Comparison of ENCODE assay signal across 12 cellular contexts in genomic region chr10:68336952-68337351, GRCh38. TPM values are rescaled to one million over a fixed set of nuclear protein-coding genes. Genes with fewer than 3 reads are reported as not detected.
A peak's percentile ranks its signal among the peaks of the same experiment; 100 is the strongest.
DNase-seq lines count a peak whose midpoint lies in the region; ATAC-seq, FAIRE-seq and TF ChIP-seq lines count a peak whose summit lies in the region.
"Had no signal": no experiment of that assay in that cellular context is flagged by ENCODE, and none has a peak within 500 bp of the region (broad histone marks: within the 10 kb centered on the region; RNA-seq: fewer than 3 reads in every experiment).

No MANE protein-coding gene starts in this region.

- H3K4me1 Mint-ChIP-seq in MCF 10A (ENCODE audit: insufficient read depth, unreplicated experiment): peaks cover 40% of the 10 kb centered on the region
- peaks cover 55% of the 10 kb centered on the region for H3K4me1 Mint-ChIP-seq in activated T-helper 1 cell treated with anti-CD3 and anti-CD28 coated beads, Interleukin-12 subunit alpha, Interleukin-12 subunit beta, Interleukin-2, Interleukin-4 antibody, amounts not matched to agents 30 ng/mL and 10 ng/mL and 1 ng/mL, durations not matched to agents 14 hours and 24 hours and 36 hours (ENCODE audit: low read depth)

- H3K9me3 ChIP-seq in breast epithelium: no peaks in the 10 kb centered on the region
- H3K9me3 ChIP-seq in kidney (ENCODE audit: control insufficient read depth in 1 of 2, low read length in 2 of 2): no peaks in the 10 kb centered on the region
- H3K9me3 ChIP-seq in small intestine (ENCODE audit: control insufficient read depth, low read depth): no peaks in the 10 kb centered on the region

- H3K4me1 ChIP-seq in breast epithelium (no peaks in the 10 kb centered on the region), kidney (ENCODE audit: control insufficient read depth in 1 of 2, insufficient read depth in 1 of 2, low read depth in 1 of 2, low read length in 2 of 2) (peaks cover 8 to 13% of the 10 kb centered on the region in 2 donors), small intestine (ENCODE audit: control insufficient read depth in 2 of 2, insufficient read depth in 1 of 2, low read depth in 1 of 2, low read length in 1 of 2) (peaks cover 5 to 12% of the 10 kb centered on the region in 2 donors)

- POLR2A ChIA-PET in MCF 10A (lab: Yijun Ruan, JAX): interaction anchor here (0.9 kb wide), 1 partner anchor 16 kb away, joined by 4 read pairs; no protein-coding TSS in a partner anchor

- peak overlapping the region; percentile 99 for H3K27ac Mint-ChIP-seq in MCF 10A (ENCODE audit: low read depth, unreplicated experiment)
- H3K27ac Mint-ChIP-seq in activated T-helper 1 cell treated with anti-CD3 and anti-CD28 coated beads, Interleukin-12 subunit alpha, Interleukin-12 subunit beta, Interleukin-2, Interleukin-4 antibody, amounts not matched to agents 30 ng/mL and 10 ng/mL and 1 ng/mL, durations not matched to agents 14 hours and 24 hours and 36 hours: no peak overlapping the region

- DNase-seq in MCF 10A (ENCODE audit: unreplicated experiment) (no peak), breast epithelium (ENCODE audit: low spot score in 2 of 2) (no peak), kidney (no peak), superior temporal gyrus (ENCODE audit: extremely low spot score) (peak; percentile 13), small intestine (no peak)
- no peak for DNase-seq in activated T-helper 1 cell treated with anti-CD3 and anti-CD28 coated beads, Interleukin-12 subunit alpha, Interleukin-12 subunit beta, Interleukin-2, Interleukin-4 antibody, amounts not matched to agents 30 ng/mL and 10 ng/mL and 1 ng/mL, durations not matched to agents 14 hours and 24 hours and 36 hours (ENCODE audit: low spot score)
- DNase-seq: activated CD4-positive, alpha-beta T cell treated with anti-CD3 and anti-CD28 coated beads for 1 hour; AML-193; foreskin melanocyte; NCI-H2171 had no signal

- WGBS in small intestine, 3 donors: 29 to 55% (median 33%) methylated on average over 7 of the region's 7 CpGs

- intact Hi-C loops in MCF 10A (cut with micrococcal nuclease) (no loop called here), breast epithelium (cut with DNase I; ENCODE audit: low total_unique reads) (no loop called here), kidney (cut with DNase I) (no loop called here)
- intact Hi-C loops in activated T-helper 1 cell treated with anti-CD3 and anti-CD28 coated beads, Interleukin-12 subunit alpha, Interleukin-12 subunit beta, Interleukin-2, Interleukin-4 antibody, amounts not matched to agents 30 ng/mL and 10 ng/mL and 1 ng/mL, durations not matched to agents 14 hours and 24 hours and 36 hours (cut with micrococcal nuclease): no loop called here

- TF ChIP-seq CTCF in MCF 10A (IDR thresholded peaks at IDR 0.05; ENCODE audit: unreplicated experiment) (no peak), breast epithelium (IDR thresholded peaks at IDR 0.05) (no peak), kidney (IDR thresholded peaks at IDR 0.05; ENCODE audit: borderline replicate concordance, extremely low read depth, insufficient read depth) (no peak)

- no peaks in the 10 kb centered on the region for H3K9me3 Mint-ChIP-seq in MCF 10A (ENCODE audit: unreplicated experiment)
- H3K9me3 Mint-ChIP-seq in activated T-helper 1 cell treated with anti-CD3 and anti-CD28 coated beads, Interleukin-12 subunit alpha, Interleukin-12 subunit beta, Interleukin-2, Interleukin-4 antibody, amounts not matched to agents 30 ng/mL and 10 ng/mL and 1 ng/mL, durations not matched to agents 14 hours and 24 hours and 36 hours: no peaks in the 10 kb centered on the region

- CTCF ChIA-PET in MCF 10A (lab: Yijun Ruan, JAX): no interaction called here

- no peaks in the 10 kb centered on the region for H3K27me3 Mint-ChIP-seq in MCF 10A (ENCODE audit: insufficient read depth, unreplicated experiment)
- H3K27me3 Mint-ChIP-seq in activated T-helper 1 cell treated with anti-CD3 and anti-CD28 coated beads, Interleukin-12 subunit alpha, Interleukin-12 subunit beta, Interleukin-2, Interleukin-4 antibody, amounts not matched to agents 30 ng/mL and 10 ng/mL and 1 ng/mL, durations not matched to agents 14 hours and 24 hours and 36 hours (ENCODE audit: insufficient read depth): peaks cover under 1% of the 10 kb centered on the region

- H3K4me3 Mint-ChIP-seq in MCF 10A (ENCODE audit: unreplicated experiment): peak overlapping the region; percentile 97
- H3K4me3 Mint-ChIP-seq in activated T-helper 1 cell treated with anti-CD3 and anti-CD28 coated beads, Interleukin-12 subunit alpha, Interleukin-12 subunit beta, Interleukin-2, Interleukin-4 antibody, amounts not matched to agents 30 ng/mL and 10 ng/mL and 1 ng/mL, durations not matched to agents 14 hours and 24 hours and 36 hours: peak overlapping the region; percentile 77

- TF ChIP-seq POLR2A in breast epithelium (IDR thresholded peaks at IDR 0.05): no peak
- TF ChIP-seq POLR2A in GM18505 (IDR thresholded peaks at IDR 0.05; ENCODE audit: borderline replicate concordance, extremely low read depth, insufficient read depth, insufficient read length): no peak

- ATAC-seq in GM18505 (IDR thresholded peaks at IDR 0.05; ENCODE audit: unreplicated experiment) (no peak), HG02759 (IDR thresholded peaks at IDR 0.05; ENCODE audit: unreplicated experiment) (no peak)

- FAIRE-seq in kidney (lab: Jason Lieb, UNC) (no peak), small intestine (lab: Jason Lieb, UNC) (no peak)

- H3K27ac ChIP-seq in breast epithelium: no peak overlapping the region
- H3K27ac ChIP-seq in kidney (ENCODE audit: low read depth in 2 of 2, low read length in 2 of 2): no peak overlapping the region
- no peak overlapping the region for H3K27ac ChIP-seq in small intestine (ENCODE audit: low read depth in 1 of 2, low read length in 1 of 2)

- peaks cover 95% of the 10 kb centered on the region for H3K36me3 Mint-ChIP-seq in MCF 10A (ENCODE audit: insufficient read depth, unreplicated experiment)
- H3K36me3 Mint-ChIP-seq in activated T-helper 1 cell treated with anti-CD3 and anti-CD28 coated beads, Interleukin-12 subunit alpha, Interleukin-12 subunit beta, Interleukin-2, Interleukin-4 antibody, amounts not matched to agents 30 ng/mL and 10 ng/mL and 1 ng/mL, durations not matched to agents 14 hours and 24 hours and 36 hours (ENCODE audit: low read depth): peaks cover 76% of the 10 kb centered on the region

- H3K4me3 ChIP-seq in breast epithelium: peak overlapping the region in 1 of 3 donors; percentile 93
- H3K4me3 ChIP-seq in kidney (ENCODE audit: low read length in 2 of 2): peak overlapping the region; percentile 32 to 33
- no peak overlapping the region for H3K4me3 ChIP-seq in small intestine (ENCODE audit: low read depth in 1 of 2, low read length in 2 of 2)

- no peak overlapping the region for H3K9ac ChIP-seq in kidney (ENCODE audit: low read length in 2 of 2)

- H3K27me3 ChIP-seq in breast epithelium: no peaks in the 10 kb centered on the region
- no peaks in the 10 kb centered on the region for H3K27me3 ChIP-seq in small intestine (ENCODE audit: control insufficient read depth in 2 of 2, insufficient read depth in 2 of 2, low read length in 2 of 2)

- peaks cover 15% of the 10 kb centered on the region for H3K36me3 ChIP-seq in breast epithelium
- peaks cover 18 to 40% of the 10 kb centered on the region in 2 donors for H3K36me3 ChIP-seq in kidney (ENCODE audit: control insufficient read depth in 1 of 2, insufficient read depth in 2 of 2, low read length in 2 of 2)
- H3K36me3 ChIP-seq in small intestine (ENCODE audit: control insufficient read depth in 2 of 2, insufficient read depth in 2 of 2, low read length in 2 of 2): peaks cover 12 to 14% of the 10 kb centered on the region in 2 donors

- BruUV-seq in MCF 10A (replicated peaks; lab: Mats Ljungman, UMichigan): no TSS peak

RNA-seq across cellular contexts. Expression of gene PBLD, which starts 4.2 kb away (rescaled TPM):
- total RNA-seq in MCF 10A (2022) (5.6 and 5.7 TPM in 2 replicates), breast epithelium (10 to 100 TPM in 1 of 3 donors, 1 to 10 TPM in 2; 5.9 to 16.2 (median 7.2) TPM), kidney (33.5 TPM)
- 1.1 and 1.6 TPM in 2 replicates for total RNA-seq in activated T-helper 1 cell treated with anti-CD3 and anti-CD28 coated beads, Interleukin-12 subunit alpha, Interleukin-12 subunit beta, Interleukin-2, Interleukin-4 antibody, amounts not matched to agents 30 ng/mL and 10 ng/mL and 1 ng/mL, durations not matched to agents 14 hours and 24 hours and 36 hours
- polyA plus RNA-seq in kidney (ENCODE audit: insufficient read depth, low read depth, low replicate concordance) (104 TPM), small intestine (100 to 1,000 TPM in 2 of 3 donors, 10 to 100 TPM in 1; 45.1 to 333 (median 181) TPM)

RNA-seq across cellular contexts. Expression of gene HNRNPH3, which starts 5.1 kb away (rescaled TPM):
- total RNA-seq in MCF 10A (2022): 216 and 285 TPM in 2 replicates
- 10 to 100 TPM; 57.9 to 65.9 (median 65.3) TPM for total RNA-seq in breast epithelium
- 176 and 184 TPM in 2 replicates for total RNA-seq in activated T-helper 1 cell treated with anti-CD3 and anti-CD28 coated beads, Interleukin-12 subunit alpha, Interleukin-12 subunit beta, Interleukin-2, Interleukin-4 antibody, amounts not matched to agents 30 ng/mL and 10 ng/mL and 1 ng/mL, durations not matched to agents 14 hours and 24 hours and 36 hours
- total RNA-seq in kidney: 114 TPM
- polyA plus RNA-seq in kidney (ENCODE audit: insufficient read depth, low read depth, low replicate concordance): 119 TPM
- 100 to 1,000 TPM; 117 to 142 (median 135) TPM for polyA plus RNA-seq in small intestine

Comparison
In these comparisons a context has a peak if more than half of its experiments do, and no peak if none do; other contexts are left out.
1. H3K4me3 ChIP-seq: peak in kidney (2 of 2); none in small intestine (0 of 2).